Comparison of ENCODE assay signal across 19 cellular contexts in the genomic region with DNA sequence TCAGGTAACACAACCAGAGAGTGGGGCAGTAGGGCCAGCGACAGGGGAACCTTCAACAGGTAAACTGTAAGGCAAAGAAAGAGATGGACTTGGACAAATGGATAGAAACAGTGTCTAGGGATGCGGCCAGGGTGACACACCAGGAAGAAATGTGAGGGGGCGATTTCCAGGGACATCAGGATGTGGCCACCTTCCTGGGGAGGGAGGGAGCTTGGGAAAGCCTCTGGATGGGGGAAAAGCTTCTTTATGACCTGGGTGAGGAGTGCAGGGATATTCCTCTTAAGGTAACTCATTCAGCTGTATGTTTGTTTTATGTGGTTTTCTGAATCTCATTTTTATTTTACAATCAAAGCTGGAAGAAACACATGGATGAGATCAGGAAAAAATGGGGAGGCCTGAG. TPM values are rescaled to one million over a fixed set of nuclear protein-coding genes. Genes with fewer than 3 reads are reported as not detected.
A peak's percentile ranks its signal among the peaks of the same experiment; 100 is the strongest.
DNase-seq lines count a peak whose midpoint lies in the region; ATAC-seq, FAIRE-seq and TF ChIP-seq lines count a peak whose summit lies in the region.
"Had no signal": no experiment of that assay in that cellular context is flagged by ENCODE, and none has a peak within 500 bp of the region (broad histone marks: within the 10 kb centered on the region; RNA-seq: fewer than 3 reads in every experiment).

No MANE protein-coding gene starts in this region.

- H3K27ac Mint-ChIP-seq in nephron progenitor cell, result peak overlapping the region; percentile 89
- H3K27ac Mint-ChIP-seq: activated CD8-positive, alpha-beta T cell treated with anti-CD3 and anti-CD28 coated beads, Interleukin-2, amount 10 ng/mL, durations not matched to agents 7 days and 5 days; stimulated activated effector memory CD8-positive, alpha-beta T cell treated with anti-CD3 and anti-CD28 coated beads, Interleukin-12 subunit alpha, Interleukin-12 subunit beta, amount 100 ng/mL, for 72 hours had no signal

- CTCF ChIA-PET in BJ (lab: Yijun Ruan, JAX), result interaction anchor here (1.2 kb wide), 1 partner anchor 349 kb away, joined by 3 read pairs; no protein-coding TSS in a partner anchor
- CTCF ChIA-PET in IMR-90 (lab: Yijun Ruan, JAX), result no interaction called here

- H4K5ac ChIP-seq in IMR-90 (ENCODE audit: low read depth, low read length) (no peak overlapping the region), mesendoderm (ENCODE audit: low read length) (no peak overlapping the region)

- H3K36me3 Mint-ChIP-seq in nephron progenitor cell (ENCODE audit: low read depth), result no peaks in the 10 kb centered on the region
- H3K36me3 Mint-ChIP-seq: stimulated activated effector memory CD8-positive, alpha-beta T cell treated with anti-CD3 and anti-CD28 coated beads, Interleukin-12 subunit alpha, Interleukin-12 subunit beta, amount 100 ng/mL, for 72 hours had no signal

- H3K36me3 ChIP-seq in BJ (ENCODE audit: control insufficient read depth, insufficient read depth, low read length) (no peaks in the 10 kb centered on the region; the same call in 1 of the 2 replicates), IMR-90 (ENCODE audit: control insufficient read depth, insufficient read depth, low read length) (no peaks in the 10 kb centered on the region), bronchial epithelial cell (ENCODE audit: control insufficient read depth, insufficient read depth, low read length) (no peaks in the 10 kb centered on the region), mesendoderm (ENCODE audit: control insufficient read depth, insufficient read depth, low read length) (no peaks in the 10 kb centered on the region)
- H3K36me3 ChIP-seq: colonic mucosa, tibial nerve, WERI-Rb-1 had no signal

- H3K9me3 ChIP-seq in IMR-90 (ENCODE audit: control insufficient read depth, insufficient read depth, low read length), result no peaks in the 10 kb centered on the region
- H3K9me3 ChIP-seq: Caco-2, colonic mucosa, tibial nerve had no signal

- peak overlapping the region; percentile 55; the same call in 1 of the 2 replicates for H2AK5ac ChIP-seq in IMR-90 (ENCODE audit: low read depth, low read length)
- no peak overlapping the region for H2AK5ac ChIP-seq in mesendoderm (ENCODE audit: low read length)

- no peaks in the 10 kb centered on the region for H4K20me1 ChIP-seq in IMR-90 (ENCODE audit: insufficient read depth, low read length)

- H4K91ac ChIP-seq in IMR-90 (ENCODE audit: insufficient read depth, low read depth, low read length), result peak overlapping the region; percentile 63

- dilution Hi-C loops in IMR-90 (cut with HindIII; ENCODE audit: low sequenced_read_pairs, unreplicated experiment), result no loop called here

- no peaks in the 10 kb centered on the region for H3K79me2 ChIP-seq in mesendoderm (ENCODE audit: control insufficient read depth, insufficient read depth, low read length)

- no peak for FAIRE-seq in bronchial epithelial cell (lab: Jason Lieb, UNC)
- FAIRE-seq: keratinocyte had no signal

- H3K56ac ChIP-seq in IMR-90 (ENCODE audit: extremely low read depth, insufficient read depth, low read length) (0 out of 2 replicates have a peak overlapping the region, but pooled peaks have one; percentile 20), mesendoderm (ENCODE audit: low read length) (no peak overlapping the region)

- no peak overlapping the region for H3K9ac ChIP-seq in IMR-90 (ENCODE audit: low read depth, low read length)
- H3K9ac ChIP-seq in mesendoderm (ENCODE audit: low read length), result no peak overlapping the region

- H3K4ac ChIP-seq in IMR-90 (ENCODE audit: low read depth, low read length) (peak overlapping the region; percentile 74; the same call in 1 of the 2 replicates), mesendoderm (ENCODE audit: low read depth, low read length) (no peak overlapping the region)

- H3K27me3 Mint-ChIP-seq in nephron progenitor cell (ENCODE audit: low read depth, poor library complexity), result peaks cover 19% of the 10 kb centered on the region

- H2BK120ac ChIP-seq in IMR-90 (ENCODE audit: low read depth, low read length) (peak overlapping the region; percentile 84), mesendoderm (ENCODE audit: low read depth, low read length) (no peak overlapping the region)

- H3K9me1 ChIP-seq in IMR-90 (ENCODE audit: insufficient read depth, low read length), result peaks cover 16% of the 10 kb centered on the region; the same call in 1 of the 2 replicates

- peak; percentile 60 for DNase-seq in BJ (ENCODE audit: low read depth)
- DNase-seq in IMR-90, result peak; percentile 84
- peak; percentile 47 for DNase-seq in bronchial epithelial cell (ENCODE audit: low read depth)
- no peak for DNase-seq in nephron progenitor cell
- no peak for DNase-seq in mesendoderm
- no peak for DNase-seq in stimulated activated CD4-positive, alpha-beta T cell treated with anti-CD3 and anti-CD28 coated beads, Interleukin-4, amount 100 ng/mL, for 4 hours
- DNase-seq in NCI-H2081 (lab: John Stamatoyannopoulos, UW), result no peak
- DNase-seq in stimulated activated naive CD4-positive, alpha-beta T cell treated with Interleukin-2 at 50 U/mL for 16 hours (lab: John Stamatoyannopoulos, UW), result no peak
- DNase-seq: activated CD8-positive, alpha-beta T cell treated with anti-CD3 and anti-CD28 coated beads, Interleukin-2, amount 10 ng/mL, durations not matched to agents 7 days and 5 days; amygdala; Caco-2; colonic mucosa; NCI-H2107; NCI-H526 treated with DMSO at 0.1 percent for 48 hours; WERI-Rb-1 had no signal

- POLR2A ChIA-PET in BJ (lab: Charles Lee) (no interaction called here), IMR-90 (lab: Charles Lee; ENCODE audit: unreplicated experiment) (no interaction called here)

- H3K4me1 ChIP-seq in IMR-90 (ENCODE audit: control insufficient read depth, insufficient read depth, low read length) (peaks cover 10% of the 10 kb centered on the region), mesendoderm (ENCODE audit: control insufficient read depth, low read depth, low read length) (no peaks in the 10 kb centered on the region)
- H3K4me1 ChIP-seq: Caco-2, colonic mucosa, tibial nerve had no signal

- H2BK15ac ChIP-seq in IMR-90 (ENCODE audit: low read depth, low read length) (peak overlapping the region; percentile 75; the same call in 1 of the 3 replicates), mesendoderm (replicated peaks; ENCODE audit: low read depth) (no peak overlapping the region)

- ATAC-seq in IMR-90 (ENCODE audit: low read depth), result peak; percentile 65
- ATAC-seq: activated CD8-positive, alpha-beta T cell treated with anti-CD3 and anti-CD28 coated beads, Interleukin-2, amount 10 ng/mL, durations not matched to agents 7 days and 5 days; stimulated activated effector memory CD8-positive, alpha-beta T cell treated with anti-CD3 and anti-CD28 coated beads, Interleukin-12 subunit alpha, Interleukin-12 subunit beta, amount 100 ng/mL, for 72 hours had no signal

- H2BK5ac ChIP-seq in IMR-90 (ENCODE audit: low read depth, low read length, poor library complexity, severe bottlenecking) (peak overlapping the region; percentile 53), mesendoderm (ENCODE audit: low read length) (no peak overlapping the region)

- H3K14ac ChIP-seq in IMR-90 (replicated peaks; ENCODE audit: low read depth, low read length), result peak overlapping the region; percentile 58; the same call in 1 of the 2 replicates

- H3K4me2 ChIP-seq in IMR-90 (ENCODE audit: low read depth, low read length) (no peak overlapping the region), mesendoderm (ENCODE audit: low read length) (no peak overlapping the region)

- 100% methylated on average over 1 of the region's 3 CpGs; no CpG with 5 or more reads in 1 of the 2 experiments for WGBS in IMR-90 (ENCODE audit: extremely low coverage in 2 of 2, insufficient read length in 1 of 2), 2 experiments
- WGBS in mesendoderm (ENCODE audit: extremely low coverage, insufficient coverage, low lambda C conversion rate), result no CpG with 5 or more reads among the region's 3 CpGs

- H3K27ac ChIP-seq in IMR-90 (ENCODE audit: insufficient read depth, low read length) (no peak overlapping the region), mesendoderm (ENCODE audit: low read depth, low read length) (no peak overlapping the region)
- H3K27ac ChIP-seq: colonic mucosa, tibial nerve, WERI-Rb-1 had no signal

- H3K27me3 ChIP-seq in BJ (ENCODE audit: control insufficient read depth, insufficient read depth, low read length), result no peaks in the 10 kb centered on the region
- no peaks in the 10 kb centered on the region for H3K27me3 ChIP-seq in IMR-90 (ENCODE audit: control insufficient read depth, insufficient read depth, low read length)
- no peaks in the 10 kb centered on the region for H3K27me3 ChIP-seq in bronchial epithelial cell (ENCODE audit: control insufficient read depth, insufficient read depth, low read length)
- no peaks in the 10 kb centered on the region for H3K27me3 ChIP-seq in mesendoderm (ENCODE audit: insufficient read depth, low read length, poor library complexity)
- H3K27me3 ChIP-seq: colonic mucosa, tibial nerve had no signal

- intact Hi-C loops in IMR-90 (cut with micrococcal nuclease), result no loop called here

- H3K9me3 Mint-ChIP-seq in nephron progenitor cell, result no peaks in the 10 kb centered on the region
- H3K9me3 Mint-ChIP-seq: stimulated activated effector memory CD8-positive, alpha-beta T cell treated with anti-CD3 and anti-CD28 coated beads, Interleukin-12 subunit alpha, Interleukin-12 subunit beta, amount 100 ng/mL, for 72 hours had no signal

- peak overlapping the region in 1 of 2 experiments; percentile 7; a peak in 3 of 4 replicates for H4K8ac ChIP-seq in IMR-90 (ENCODE audit: low read depth in 2 of 2, low read length in 2 of 2)
- no peak overlapping the region for H4K8ac ChIP-seq in mesendoderm (ENCODE audit: low read depth, low read length)

- in situ Hi-C loops in IMR-90 (cut with MboI; ENCODE audit: low sequenced_read_pairs), result no loop called here

- no TSS peak for BruUV-seq in IMR-90 (replicated peaks; lab: Mats Ljungman, UMichigan)

- H3K4me1 Mint-ChIP-seq in nephron progenitor cell, result peaks cover 10% of the 10 kb centered on the region
- H3K4me1 Mint-ChIP-seq: stimulated activated effector memory CD8-positive, alpha-beta T cell treated with anti-CD3 and anti-CD28 coated beads, Interleukin-12 subunit alpha, Interleukin-12 subunit beta, amount 100 ng/mL, for 72 hours had no signal

- no peak for TF ChIP-seq CTCF in BJ (IDR thresholded peaks at IDR 0.05; ENCODE audit: insufficient read depth, low read depth, low read length)
- no peak for TF ChIP-seq CTCF in IMR-90 (conservative IDR thresholded peaks at IDR 0.05; ENCODE audit: low read depth, low read length)
- no peak for TF ChIP-seq CTCF in bronchial epithelial cell (IDR thresholded peaks at IDR 0.05; ENCODE audit: insufficient read depth, low read length, severe bottlenecking)
- no peak for TF ChIP-seq CTCF in nephron progenitor cell (IDR thresholded peaks at IDR 0.05)

- H2AK9ac ChIP-seq in IMR-90 (replicated peaks; ENCODE audit: low read depth, low read length, poor library complexity), result peak overlapping the region; percentile 75

- H3K4me3 Mint-ChIP-seq in nephron progenitor cell, result no peak overlapping the region
- H3K4me3 Mint-ChIP-seq: activated CD8-positive, alpha-beta T cell treated with anti-CD3 and anti-CD28 coated beads, Interleukin-2, amount 10 ng/mL, durations not matched to agents 7 days and 5 days; stimulated activated effector memory CD8-positive, alpha-beta T cell treated with anti-CD3 and anti-CD28 coated beads, Interleukin-12 subunit alpha, Interleukin-12 subunit beta, amount 100 ng/mL, for 72 hours had no signal

- TF ChIP-seq POLR2A in IMR-90 (IDR thresholded peaks at IDR 0.05; ENCODE audit: low read depth, low read length), result no peak

- H3K18ac ChIP-seq in IMR-90 (ENCODE audit: low read depth, low read length) (peak overlapping the region; percentile 53; the same call in 1 of the 2 replicates), mesendoderm (ENCODE audit: low read length) (no peak overlapping the region)

- TF ChIP-seq RAD21 in IMR-90 (IDR thresholded peaks at IDR 0.05; ENCODE audit: low read length), result no peak

- H3K23ac ChIP-seq in IMR-90 (ENCODE audit: low read depth, low read length), result peak overlapping the region; percentile 11; the same call in 1 of the 2 replicates
- H3K23ac ChIP-seq in mesendoderm (ENCODE audit: low read length), result no peak overlapping the region

- H2AFZ ChIP-seq in IMR-90 (replicated peaks; ENCODE audit: low read length, poor library complexity), result peak overlapping the region; percentile 59

- peak overlapping the region; percentile 85 for H2BK20ac ChIP-seq in IMR-90 (ENCODE audit: low read depth, low read length)

- no peak overlapping the region for H3K4me3 ChIP-seq in BJ (ENCODE audit: low read depth, low read length)
- H3K4me3 ChIP-seq in IMR-90 (ENCODE audit: insufficient read depth, low read depth, low read length), result no peak overlapping the region
- H3K4me3 ChIP-seq in bronchial epithelial cell (ENCODE audit: low read depth, low read length), result no peak overlapping the region
- H3K4me3 ChIP-seq in mesendoderm (ENCODE audit: low read length), result no peak overlapping the region
- H3K4me3 ChIP-seq: colonic mucosa, tibial nerve had no signal

- H3K79me1 ChIP-seq in IMR-90 (ENCODE audit: low read depth in 1 of 2, low read length in 2 of 2) (peaks cover 8 to 28% of the 10 kb centered on the region in 2 experiments; a peak in 3 of 4 replicates), mesendoderm (ENCODE audit: low read length) (no peaks in the 10 kb centered on the region)

RNA-seq across cellular contexts. Expression of a gene that starts 11.9 kb away (rescaled TPM):
- polyA plus RNA-seq in BJ (2011; rRNA removed), result 3.6 and 5.5 TPM in 2 replicates
- 1.5 and 2.1 TPM in 2 replicates for polyA minus RNA-seq in BJ (2011; rRNA and poly(A)+ RNA removed)
- 3.2 and 4.7 TPM in 2 replicates for total RNA-seq in IMR-90 (2012; rRNA removed)
- 6.4 and 9.1 TPM in 2 replicates for polyA plus RNA-seq in IMR-90 (2012; rRNA removed)
- polyA plus RNA-seq in IMR-90 (2012; cell fraction: cytosol; rRNA removed), result 12.3 and 16.6 TPM in 2 replicates
- polyA plus RNA-seq in IMR-90 (2012; cell fraction: nucleus; rRNA removed; ENCODE audit: low replicate concordance), result 5.2 and 20.4 TPM in 2 replicates
- total RNA-seq in bronchial epithelial cell, result 0.26 TPM in 1 of 2 replicates, not detected in the other
- polyA plus RNA-seq in mesendoderm (2013, experiment 1 of 2), result 0.32 TPM
- polyA plus RNA-seq in mesendoderm (2013, experiment 2 of 2), result 0.22 TPM
- total RNA-seq: activated CD8-positive, alpha-beta T cell treated with anti-CD3 and anti-CD28 coated beads, Interleukin-2, amount 10 ng/mL, durations not matched to agents 7 days and 5 days; colonic mucosa; mononuclear cell had no signal

Comparison
In these comparisons a context has a peak if more than half of its experiments do, and no peak if none do; other contexts are left out.
1. DNase-seq: peak in BJ (single experiment), IMR-90 (single experiment) and bronchial epithelial cell (single experiment); none in nephron progenitor cell (single experiment), mesendoderm (single experiment), stimulated activated CD4-positive, alpha-beta T cell treated with anti-CD3 and anti-CD28 coated beads, Interleukin-4, amount 100 ng/mL, for 4 hours (0 of 2), NCI-H2081 (0 of 2) and stimulated activated naive CD4-positive, alpha-beta T cell treated with Interleukin-2 at 50 U/mL for 16 hours (single experiment).